8 cellular contexts compared by ENCODE assay signal in the genomic region with DNA sequence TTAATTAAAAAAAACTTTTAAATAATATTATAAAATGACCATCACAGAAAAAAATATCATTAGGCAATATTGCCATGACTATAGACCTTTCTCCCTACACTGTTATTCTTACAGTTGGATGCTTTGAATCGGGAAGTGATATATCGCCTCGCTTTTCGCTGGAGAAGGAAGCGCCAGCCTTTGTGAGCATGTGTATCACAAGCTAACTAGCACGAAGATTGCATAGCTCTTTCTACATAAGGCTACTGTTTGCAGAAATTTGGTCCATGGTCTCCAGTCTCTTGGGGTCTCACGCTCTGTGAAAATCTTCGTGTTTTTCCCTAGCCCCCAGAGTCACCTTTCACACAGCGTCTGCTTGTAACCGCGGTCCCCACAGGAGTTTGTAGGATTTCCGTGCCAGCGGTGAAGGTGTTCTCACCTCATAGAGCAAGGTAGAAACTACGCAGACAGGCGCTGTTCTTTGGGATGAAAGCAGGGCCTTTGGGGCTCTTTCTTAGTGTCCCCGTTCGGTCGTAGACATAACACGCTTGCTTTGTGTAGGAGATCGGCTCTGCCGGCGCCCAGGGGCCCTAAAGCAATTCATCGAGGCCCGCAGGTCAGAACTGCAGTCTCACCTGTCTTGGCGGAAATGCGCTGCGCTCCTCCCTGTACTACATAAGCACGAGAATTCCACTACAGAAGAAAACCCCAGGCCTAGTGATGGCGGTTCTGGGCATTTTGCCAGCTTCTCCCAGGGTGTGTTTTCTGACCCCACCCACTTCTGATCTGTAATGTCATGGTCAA.
DNase-seq lines count a peak whose midpoint lies in the region; ATAC-seq, FAIRE-seq and TF ChIP-seq lines count a peak whose summit lies in the region.
"Not testable (repeated sequence)": the region's sequence is repeated elsewhere in the genome, so short reads cannot be mapped to it uniquely, and the experiment has no call there.

No MANE protein-coding gene starts in this region.

- not testable (repeated sequence) for H3K14ac ChIP-seq in H9 (ENCODE audit: insufficient read depth, low read length); H1 (ENCODE audit: insufficient read length)

- H3K79me1 ChIP-seq in H9 (ENCODE audit: insufficient read depth, low read depth, low read length, poor library complexity, severe bottlenecking); H1 (ENCODE audit: low read depth, low read length): not testable (repeated sequence)

- intact Hi-C loops in CD14-positive monocyte (cut with micrococcal nuclease); left lung (cut with DNase I): not testable (repeated sequence)

- H2BK5ac ChIP-seq in H9 (ENCODE audit: insufficient read length, low read length); H1 (ENCODE audit: low read depth, low read length): not testable (repeated sequence)

- not testable (repeated sequence) for H2BK15ac ChIP-seq in H9 (ENCODE audit: low read depth, low read length); H1 (ENCODE audit: low read length)

- not testable (repeated sequence) for H2AFZ ChIP-seq in H9 (ENCODE audit: low read length)
- peak overlapping the region; percentile 88; the same call in 1 of the 2 replicates for H2AFZ ChIP-seq in H1 (ENCODE audit: low read length)

- not testable (repeated sequence) for H3K4me1 Mint-ChIP-seq in CD14-positive monocyte; H9; activated T-cell treated with anti-CD3 and anti-CD28 coated beads, Interleukin-2, amount 50 U/mL, for 24 hours (ENCODE audit: low read depth); stimulated activated effector memory CD8-positive, alpha-beta T cell treated with anti-CD3 and anti-CD28 coated beads, Interleukin-12 subunit alpha, Interleukin-12 subunit beta, amount 100 ng/mL, for 72 hours

- not testable (repeated sequence) for H3K23ac ChIP-seq in H9 (ENCODE audit: insufficient read length, low read depth, low read length); H1 (ENCODE audit: insufficient read length)

- ATAC-seq in activated naive CD4-positive, alpha-beta T cell treated with anti-CD3 and anti-CD28 coated beads, Interleukin-2, amount 50 U/mL, for 72 hours, result peak; percentile 43 to 58
- ATAC-seq in left lung, result peak; percentile 29
- ATAC-seq in stimulated activated effector memory CD8-positive, alpha-beta T cell treated with anti-CD3 and anti-CD28 coated beads, Interleukin-12 subunit alpha, Interleukin-12 subunit beta, amount 100 ng/mL, for 72 hours, result not testable (repeated sequence)

- WGBS in H9 (ENCODE audit: extremely low coverage, insufficient read length, low lambda C conversion rate), result no CpG with 5 or more reads among the region's 29 CpGs
- WGBS in H1 (ENCODE audit: extremely low coverage in 1 of 2, insufficient coverage in 1 of 2, insufficient read length in 1 of 2, insufficient replicate concordance in 2 of 2, low coverage in 1 of 2, low lambda C conversion rate in 2 of 2, missing lambda C conversion rate in 1 of 2), 2 experiments, result 71% methylated on average over 7 of the region's 29 CpGs; no CpG with 5 or more reads in 1 of the 2 experiments

- peak overlapping the region in 1 of 4 experiments; percentile 44; a peak in 2 of 8 replicates for H3K4me3 ChIP-seq in H1 (ENCODE audit: extremely low read depth in 1 of 4, insufficient read depth in 2 of 4, low read depth in 3 of 4, low read length in 4 of 4)
- H3K4me3 ChIP-seq in left lung, result not testable (repeated sequence)

- not testable (repeated sequence) for H4K91ac ChIP-seq in H9 (ENCODE audit: insufficient read length, low read depth, low read length); H1 (replicated peaks; ENCODE audit: insufficient read length, low read length)

- not testable (repeated sequence) for H3K56ac ChIP-seq in H9 (ENCODE audit: insufficient read length, low read depth, low read length); H1 (replicated peaks; ENCODE audit: insufficient read length, low read depth, low read length)

- H3K79me2 ChIP-seq in H9 (ENCODE audit: insufficient read depth, low read length); H1 (ENCODE audit: control insufficient read depth in 1 of 2, insufficient read depth in 2 of 2, low read length in 2 of 2): not testable (repeated sequence)

- not testable (repeated sequence) for H3K27me3 ChIP-seq in H9 (ENCODE audit: insufficient read depth, low read length); H1 (replicated peaks in 1 of 4; ENCODE audit: control insufficient read depth in 3 of 4, extremely low read depth in 1 of 4, insufficient read depth in 3 of 4, low read length in 3 of 4); left lung

- not testable (repeated sequence) for H3K36me3 Mint-ChIP-seq in CD14-positive monocyte; H9 (ENCODE audit: insufficient read depth in 1 of 3, low read depth in 3 of 3); activated T-cell treated with anti-CD3 and anti-CD28 coated beads, Interleukin-2, amount 50 U/mL, for 24 hours (ENCODE audit: low read depth); activated naive CD4-positive, alpha-beta T cell treated with anti-CD3 and anti-CD28 coated beads, Interleukin-2, amount 50 U/mL, for 72 hours; stimulated activated effector memory CD8-positive, alpha-beta T cell treated with anti-CD3 and anti-CD28 coated beads, Interleukin-12 subunit alpha, Interleukin-12 subunit beta, amount 100 ng/mL, for 72 hours

- not testable (repeated sequence) for FAIRE-seq in H1 (lab: Jason Lieb, UNC)

- POLR2A ChIA-PET in H1 (lab: Charles Lee; ENCODE audit: partially characterized antibody), result not testable (repeated sequence)

- not testable (repeated sequence) for H2AK5ac ChIP-seq in H9 (ENCODE audit: insufficient read length, low read length); H1 (ENCODE audit: low read depth, low read length)

- H2BK120ac ChIP-seq in H9 (ENCODE audit: low read depth, low read length, poor library complexity, severe bottlenecking); H1 (replicated peaks; ENCODE audit: low read depth, low read length): not testable (repeated sequence)

- TF ChIP-seq RAD21 in H1 (IDR thresholded peaks at IDR 0.05 in 1 of 2, conservative IDR thresholded peaks at IDR 0.05 in 1 of 2; ENCODE audit: low read depth in 2 of 2, low read length in 2 of 2), result not testable (repeated sequence)

- not testable (repeated sequence) for H3K18ac ChIP-seq in H9 (ENCODE audit: insufficient read length, low read depth, low read length); H1 (ENCODE audit: extremely low read depth, low read length)

- not testable (repeated sequence) for H2BK20ac ChIP-seq in H9 (ENCODE audit: low read depth, low read length, poor library complexity, severe bottlenecking); H1 (ENCODE audit: low read length)

- TF ChIP-seq EP300 in H1 (IDR thresholded peaks at IDR 0.05; ENCODE audit: borderline replicate concordance in 1 of 2, low read depth in 2 of 2, low read length in 2 of 2), result not testable (repeated sequence)

- H3K9ac ChIP-seq in H9 (ENCODE audit: extremely low read depth, insufficient read length, low read length); H1 (replicated peaks in 1 of 4; ENCODE audit: extremely low read depth in 1 of 4, low read depth in 3 of 4, low read length in 3 of 4): not testable (repeated sequence)

- H3K23me2 ChIP-seq in H9 (ENCODE audit: insufficient read length, low read depth, low read length, poor library complexity, severe bottlenecking); H1 (ENCODE audit: low read depth, low read length): not testable (repeated sequence)

- not testable (repeated sequence) for H4K8ac ChIP-seq in H9 (replicated peaks; ENCODE audit: insufficient read length, low read depth, low read length); H1 (ENCODE audit: extremely low read depth, insufficient read depth, low read length)

- not testable (repeated sequence) for TF ChIP-seq POLR2A in H1 (IDR thresholded peaks at IDR 0.05; ENCODE audit: control extremely low read depth in 1 of 2, low read depth in 2 of 2, low read length in 2 of 2)

- TF ChIP-seq CTCF in CD14-positive monocyte (IDR thresholded peaks at IDR 0.05), result peak; percentile 4
- TF ChIP-seq CTCF in H9 (conservative IDR thresholded peaks at IDR 0.05); H1 (IDR thresholded peaks at IDR 0.05; ENCODE audit: control extremely low read depth in 1 of 3, insufficient read depth in 1 of 3, low read depth in 1 of 3, low read length in 3 of 3); left lung (IDR thresholded peaks at IDR 0.05): not testable (repeated sequence)

- not testable (repeated sequence) for DNase-seq in CD14-positive monocyte (ENCODE audit: low spot score); activated naive CD4-positive, alpha-beta T cell treated with anti-CD3 and anti-CD28 coated beads, Interleukin-2, amount 50 U/mL, for 72 hours (ENCODE audit: low spot score in 2 of 2); H1 (ENCODE audit: low read depth in 1 of 2, low spot score in 2 of 2); left lung
- DNase-seq in H9 (peak; percentile 10), T-helper 22 cell (ENCODE audit: low read depth) (peak; percentile 1)
- DNase-seq in activated T-cell treated with anti-CD3 and anti-CD28 coated beads, Interleukin-2, amount 50 U/mL, for 24 hours, result peak; percentile 48
- peak in 1 of 2 donors; percentile 54 for DNase-seq in stimulated activated effector memory CD8-positive, alpha-beta T cell treated with anti-CD3 and anti-CD28 coated beads, Interleukin-12 subunit alpha, Interleukin-12 subunit beta, amount 100 ng/mL, for 72 hours (ENCODE audit: low spot score in 2 of 2)

- H3K4me2 ChIP-seq in H9 (ENCODE audit: insufficient read depth, insufficient read length, low read length), result not testable (repeated sequence)
- H3K4me2 ChIP-seq in H1 (ENCODE audit: insufficient read depth in 1 of 2, low read depth in 2 of 2, low read length in 2 of 2), result peak overlapping the region; percentile 53 to 58; a peak in 3 of 4 replicates

- H3K4me3 Mint-ChIP-seq in CD14-positive monocyte; H9; activated T-cell treated with anti-CD3 and anti-CD28 coated beads, Interleukin-2, amount 50 U/mL, for 24 hours: not testable (repeated sequence)
- peak overlapping the region; percentile 37 for H3K4me3 Mint-ChIP-seq in stimulated activated effector memory CD8-positive, alpha-beta T cell treated with anti-CD3 and anti-CD28 coated beads, Interleukin-12 subunit alpha, Interleukin-12 subunit beta, amount 100 ng/mL, for 72 hours

- not testable (repeated sequence) for H4K5ac ChIP-seq in H9 (ENCODE audit: insufficient read length, low read depth, low read length); H1 (ENCODE audit: insufficient read length, low read depth, low read length)

- H3K27me3 Mint-ChIP-seq in CD14-positive monocyte (ENCODE audit: low read depth in 3 of 3); H9 (ENCODE audit: low read depth); activated T-cell treated with anti-CD3 and anti-CD28 coated beads, Interleukin-2, amount 50 U/mL, for 24 hours: not testable (repeated sequence)

- not testable (repeated sequence) for H3K4ac ChIP-seq in H9 (ENCODE audit: low read depth, low read length); H1 (replicated peaks; ENCODE audit: insufficient read length, low read depth, low read length)

- not testable (repeated sequence) for H4K20me1 ChIP-seq in H9 (ENCODE audit: control insufficient read depth, insufficient read depth, insufficient read length); H1 (replicated peaks in 1 of 2; ENCODE audit: control insufficient read depth in 1 of 2, insufficient read depth in 2 of 2, low read length in 2 of 2)

- not testable (repeated sequence) for H3T11ph ChIP-seq in H9 (ENCODE audit: low read length)

- not testable (repeated sequence) for H3K9me3 ChIP-seq in H9 (ENCODE audit: control insufficient read depth, low read depth, low read length); H1 (ENCODE audit: insufficient read depth in 2 of 2, low read depth in 1 of 2, low read length in 1 of 2); left lung

- CTCF ChIA-PET in H1 (lab: Charles Lee; ENCODE audit: partially characterized antibody), result not testable (repeated sequence)

- not testable (repeated sequence) for H3K27ac ChIP-seq in H9 (ENCODE audit: insufficient read length, low read depth, low read length); H1 (ENCODE audit: low read depth, low read length); left lung

- not testable (repeated sequence) for H3K9me3 Mint-ChIP-seq in CD14-positive monocyte; H9; activated T-cell treated with anti-CD3 and anti-CD28 coated beads, Interleukin-2, amount 50 U/mL, for 24 hours; activated naive CD4-positive, alpha-beta T cell treated with anti-CD3 and anti-CD28 coated beads, Interleukin-2, amount 50 U/mL, for 72 hours; stimulated activated effector memory CD8-positive, alpha-beta T cell treated with anti-CD3 and anti-CD28 coated beads, Interleukin-12 subunit alpha, Interleukin-12 subunit beta, amount 100 ng/mL, for 72 hours

- not testable (repeated sequence) for H2BK12ac ChIP-seq in H9 (ENCODE audit: insufficient read length, low read depth, low read length); H1 (ENCODE audit: low read depth, low read length)

- peak overlapping the region in 1 of 7 donors; percentile 69 for H3K27ac Mint-ChIP-seq in CD14-positive monocyte
- not testable (repeated sequence) for H3K27ac Mint-ChIP-seq in H9; activated T-cell treated with anti-CD3 and anti-CD28 coated beads, Interleukin-2, amount 50 U/mL, for 24 hours; activated naive CD4-positive, alpha-beta T cell treated with anti-CD3 and anti-CD28 coated beads, Interleukin-2, amount 50 U/mL, for 72 hours; stimulated activated effector memory CD8-positive, alpha-beta T cell treated with anti-CD3 and anti-CD28 coated beads, Interleukin-12 subunit alpha, Interleukin-12 subunit beta, amount 100 ng/mL, for 72 hours

- not testable (repeated sequence) for H3K4me1 ChIP-seq in H9 (ENCODE audit: insufficient read depth, low read length); H1 (replicated peaks in 1 of 4; ENCODE audit: control insufficient read depth in 3 of 4, insufficient read depth in 4 of 4, low read length in 3 of 4); left lung

- H3K36me3 ChIP-seq in H1 (ENCODE audit: control insufficient read depth in 2 of 4, insufficient read depth in 4 of 4, low read length in 3 of 4); left lung: not testable (repeated sequence)
